In genomic region chr17:14299261-14300093, GRCh38 we compare ENCODE assay signal across 8 cellular contexts. TPM values are rescaled to one million over a fixed set of nuclear protein-coding genes. Genes with fewer than 3 reads are reported as not detected.
DNase-seq lines count a peak whose midpoint lies in the region; ATAC-seq and TF ChIP-seq lines count a peak whose summit lies in the region.

No MANE protein-coding gene starts in this region.

- H3K4me1 ChIP-seq in mucosa of descending colon (ENCODE audit: low read depth), result peaks cover 52% of the 10 kb centered on the region
- H3K4me1 ChIP-seq in vagina, result peaks cover 56% of the 10 kb centered on the region

- peaks cover 59% of the 10 kb centered on the region for H3K27me3 Mint-ChIP-seq in T-helper 2 cell treated with Interferon-gamma antibody and Interleukin-4, amounts not matched to agents 5 μg/mL and 100 μg/mL, for 36 hours (ENCODE audit: low read depth)
- peaks cover 75% of the 10 kb centered on the region for H3K27me3 Mint-ChIP-seq in dendritic cell treated with granulocyte-macrophage colony-stimulating factor and Interleukin-4, amounts not matched to agents 40 ng/mL and 50 ng/mL, for 4 days

- H3K9me3 ChIP-seq in mucosa of descending colon (no peaks in the 10 kb centered on the region), vagina (no peaks in the 10 kb centered on the region)

- no peaks in the 10 kb centered on the region for H3K36me3 ChIP-seq in mucosa of descending colon (ENCODE audit: low read depth)
- no peaks in the 10 kb centered on the region for H3K36me3 ChIP-seq in vagina

- no peak for TF ChIP-seq POLR2A in vagina (IDR thresholded peaks at IDR 0.05)

- no peaks in the 10 kb centered on the region for H3K27me3 ChIP-seq in vagina

- no peak overlapping the region for H3K4me3 ChIP-seq in mucosa of descending colon
- H3K4me3 ChIP-seq in vagina, result peak overlapping the region; percentile 73 to 75

- H3K4me1 Mint-ChIP-seq in T-helper 2 cell treated with Interferon-gamma antibody and Interleukin-4, amounts not matched to agents 5 μg/mL and 100 μg/mL, for 36 hours (ENCODE audit: low read depth), result peaks cover 39% of the 10 kb centered on the region
- H3K4me1 Mint-ChIP-seq in dendritic cell treated with granulocyte-macrophage colony-stimulating factor and Interleukin-4, amounts not matched to agents 40 ng/mL and 50 ng/mL, for 4 days (ENCODE audit: low read depth), result peaks cover 55% of the 10 kb centered on the region

- H3K9me3 Mint-ChIP-seq in T-helper 2 cell treated with Interferon-gamma antibody and Interleukin-4, amounts not matched to agents 5 μg/mL and 100 μg/mL, for 36 hours, result no peaks in the 10 kb centered on the region
- H3K9me3 Mint-ChIP-seq in dendritic cell treated with granulocyte-macrophage colony-stimulating factor and Interleukin-4, amounts not matched to agents 40 ng/mL and 50 ng/mL, for 4 days, result no peaks in the 10 kb centered on the region

- H3K4me3 Mint-ChIP-seq in T-helper 2 cell treated with Interferon-gamma antibody and Interleukin-4, amounts not matched to agents 5 μg/mL and 100 μg/mL, for 36 hours, result peak overlapping the region; percentile 95
- peak overlapping the region; percentile 85 for H3K4me3 Mint-ChIP-seq in dendritic cell treated with granulocyte-macrophage colony-stimulating factor and Interleukin-4, amounts not matched to agents 40 ng/mL and 50 ng/mL, for 4 days

- peak overlapping the region; percentile 41 for H3K27ac Mint-ChIP-seq in T-helper 2 cell treated with Interferon-gamma antibody and Interleukin-4, amounts not matched to agents 5 μg/mL and 100 μg/mL, for 36 hours
- H3K27ac Mint-ChIP-seq in dendritic cell treated with granulocyte-macrophage colony-stimulating factor and Interleukin-4, amounts not matched to agents 40 ng/mL and 50 ng/mL, for 4 days, result peak overlapping the region; percentile 77

- H3K36me3 Mint-ChIP-seq in T-helper 2 cell treated with Interferon-gamma antibody and Interleukin-4, amounts not matched to agents 5 μg/mL and 100 μg/mL, for 36 hours (ENCODE audit: low read depth), result peaks cover 15% of the 10 kb centered on the region
- H3K36me3 Mint-ChIP-seq in dendritic cell treated with granulocyte-macrophage colony-stimulating factor and Interleukin-4, amounts not matched to agents 40 ng/mL and 50 ng/mL, for 4 days (ENCODE audit: low read depth), result peaks cover 7% of the 10 kb centered on the region

- H3K27ac ChIP-seq in vagina, result peak overlapping the region; percentile 80

- TF ChIP-seq CTCF in mucosa of descending colon (IDR thresholded peaks at IDR 0.05) (no peak), vagina (IDR thresholded peaks at IDR 0.05) (no peak)

- ATAC-seq in mucosa of descending colon (no peak), GM21423 (IDR thresholded peaks at IDR 0.05; ENCODE audit: unreplicated experiment) (no peak), HG02884 (IDR thresholded peaks at IDR 0.05; ENCODE audit: unreplicated experiment) (no peak)

- intact Hi-C loops in dendritic cell treated with granulocyte-macrophage colony-stimulating factor and Interleukin-4, amounts not matched to agents 40 ng/mL and 50 ng/mL, for 4 days (cut with micrococcal nuclease), result loop anchor here (2.0 to 10.0 kb wide), 9 partner anchors 53 to 628 kb away; partner anchors contain the start of gene COX10
- intact Hi-C loops in mucosa of descending colon (cut with DNase I, micrococcal nuclease) (loop anchor here (5.0 to 10.0 kb wide), 2 partner anchors 702 to 965 kb away; no protein-coding TSS in a partner anchor), vagina (cut with DNase I) (loop anchor here (5.0 to 10.0 kb wide), 2 partner anchors 562 to 705 kb away; no protein-coding TSS in a partner anchor)

- peak; percentile 59 for DNase-seq in EH (ENCODE audit: low read depth)
- DNase-seq in T-helper 2 cell treated with Interferon-gamma antibody and Interleukin-4, amounts not matched to agents 5 μg/mL and 100 μg/mL, for 36 hours (ENCODE audit: low spot score), result peak; percentile 36
- DNase-seq in mucosa of descending colon, result peak; percentile 29 to 71 (median 40)
- DNase-seq in vagina (ENCODE audit: extremely low spot score in 2 of 2), result peak; percentile 87 to 89
- no peak for DNase-seq in globus pallidus (ENCODE audit: low spot score)

RNA-seq across cellular contexts. Expression of gene HS3ST3B1, which starts 1.4 kb away (rescaled TPM):
- total RNA-seq in mucosa of descending colon (1 to 10 TPM; 1.4 to 1.6 (median 1.5) TPM), vagina (5.9 TPM)
